Comparison of ENCODE assay signal across 8 cellular contexts in the genomic region with DNA sequence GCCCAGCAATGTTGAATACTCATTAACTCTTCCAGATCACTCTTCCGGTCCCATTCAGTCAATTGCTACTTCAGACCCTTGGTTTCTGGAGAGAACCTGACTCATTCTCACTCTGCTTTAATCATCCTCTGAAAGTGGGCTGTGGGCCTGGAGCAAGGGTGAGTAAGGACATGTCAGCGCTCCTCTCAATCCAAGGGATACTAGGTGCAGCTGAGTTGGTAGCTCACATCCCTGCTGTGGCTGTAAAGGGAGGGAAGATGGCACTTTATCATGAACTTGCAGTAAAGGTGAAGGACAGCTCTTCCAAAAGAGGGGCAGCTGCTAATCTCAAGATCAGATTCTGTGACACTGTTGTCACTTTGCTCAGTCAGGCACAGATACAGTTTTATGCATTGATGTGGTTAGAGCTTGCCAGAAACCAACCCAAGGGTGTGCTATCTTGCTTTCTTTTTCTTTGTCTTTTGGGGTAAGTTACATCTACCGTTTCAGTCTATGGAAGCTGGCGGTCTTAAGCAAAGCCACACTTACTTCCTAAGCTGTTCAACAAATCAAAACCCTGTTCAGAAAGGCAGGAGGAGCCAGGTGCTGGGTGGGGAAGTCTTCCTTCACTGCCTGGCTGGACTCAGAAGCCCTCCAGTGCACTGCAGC. TPM values are rescaled to one million over a fixed set of nuclear protein-coding genes. Genes with fewer than 3 reads are reported as not detected.
DNase-seq lines count a peak whose midpoint lies in the region; ATAC-seq and TF ChIP-seq lines count a peak whose summit lies in the region.

No MANE protein-coding gene starts in this region.

- no peaks in the 10 kb centered on the region for H3K36me3 ChIP-seq in testis (ENCODE audit: low read depth, missing control alignments)
- no peaks in the 10 kb centered on the region for H3K36me3 ChIP-seq in spleen

- H3K9me3 ChIP-seq in testis (no peaks in the 10 kb centered on the region), spleen (no peaks in the 10 kb centered on the region)

- H3K27ac ChIP-seq in testis (no peak overlapping the region), spleen (peak overlapping the region in 4 of 8 donors; percentile 35 to 78 (median 45))

- H3K4me1 ChIP-seq in testis (no peaks in the 10 kb centered on the region), spleen (peaks cover 0 to 6% (median 0%) of the 10 kb centered on the region in 6 donors)

- intact Hi-C loops in testis (cut with DNase I; ENCODE audit: low total_unique reads) (no loop called here), spleen (cut with DNase I; ENCODE audit: low total_unique reads) (no loop called here)

- TF ChIP-seq CTCF in testis (IDR thresholded peaks at IDR 0.05) = no peak
- TF ChIP-seq CTCF in spleen (IDR thresholded peaks at IDR 0.05 in 8 of 11, conservative IDR thresholded peaks at IDR 0.05 in 3 of 11) = no peak

- H3K27me3 ChIP-seq in testis (no peaks in the 10 kb centered on the region), spleen (replicated peaks in 1 of 7) (no peaks in the 10 kb centered on the region)

- 90 to 98% methylated on average over 4 of the region's 4 CpGs for WGBS in testis, 2 donors
- 59 to 74% (median 66%) methylated on average over 4 of the region's 4 CpGs for WGBS in spleen, 5 donors

- DNase-seq in activated T-cell treated with anti-CD3 and anti-CD28 coated beads, Interleukin-2, amount 50 U/mL, for 48 hours = peak; percentile 73 to 74
- DNase-seq in stimulated activated CD4-positive, alpha-beta T cell treated with anti-CD3 and anti-CD28 coated beads, Interleukin-12 subunit alpha, Interleukin-12 subunit beta, amount 100 ng/mL, for 4 hours = peak; percentile 15
- DNase-seq in testis = no peak
- no peak for DNase-seq in spleen
- no peak for DNase-seq in NCI-H510A (lab: John Stamatoyannopoulos, UW)

- ATAC-seq in GM18858 (IDR thresholded peaks at IDR 0.05; ENCODE audit: unreplicated experiment) = peak; percentile 53
- peak; percentile 78 for ATAC-seq in HG03354 (IDR thresholded peaks at IDR 0.05; ENCODE audit: poor library complexity, severe bottlenecking, unreplicated experiment)
- no peak for ATAC-seq in HG02763 (IDR thresholded peaks at IDR 0.05; ENCODE audit: unreplicated experiment)

- no peak overlapping the region for H3K4me3 ChIP-seq in testis
- no peak overlapping the region for H3K4me3 ChIP-seq in spleen

- TF ChIP-seq POLR2A in testis (IDR thresholded peaks at IDR 0.05) = no peak
- TF ChIP-seq POLR2A in spleen (IDR thresholded peaks at IDR 0.05) = no peak

RNA-seq across cellular contexts. Expression of a gene that starts 26.5 kb away (rescaled TPM):
- 10 to 100 TPM; 25.5 to 38.8 TPM for total RNA-seq in testis
- 85.1 TPM for polyA plus RNA-seq in testis (ENCODE audit: insufficient read depth, low read depth, low replicate concordance)
- 10 to 100 TPM; 18.8 to 37.9 (median 24.1) TPM for total RNA-seq in spleen
- polyA plus RNA-seq in spleen = 10 to 100 TPM; 34.3 to 42.6 (median 40.9) TPM

Comparison
In these comparisons a context has a peak if more than half of its experiments do, and no peak if none do; other contexts are left out.
1. DNase-seq: peak in activated T-cell treated with anti-CD3 and anti-CD28 coated beads, Interleukin-2, amount 50 U/mL, for 48 hours (2 of 2) and stimulated activated CD4-positive, alpha-beta T cell treated with anti-CD3 and anti-CD28 coated beads, Interleukin-12 subunit alpha, Interleukin-12 subunit beta, amount 100 ng/mL, for 4 hours (single experiment); none in testis (single experiment), spleen (single experiment) and NCI-H510A (single experiment).